Comparison of ENCODE assay signal across 1 cellular context in the genomic region with DNA sequence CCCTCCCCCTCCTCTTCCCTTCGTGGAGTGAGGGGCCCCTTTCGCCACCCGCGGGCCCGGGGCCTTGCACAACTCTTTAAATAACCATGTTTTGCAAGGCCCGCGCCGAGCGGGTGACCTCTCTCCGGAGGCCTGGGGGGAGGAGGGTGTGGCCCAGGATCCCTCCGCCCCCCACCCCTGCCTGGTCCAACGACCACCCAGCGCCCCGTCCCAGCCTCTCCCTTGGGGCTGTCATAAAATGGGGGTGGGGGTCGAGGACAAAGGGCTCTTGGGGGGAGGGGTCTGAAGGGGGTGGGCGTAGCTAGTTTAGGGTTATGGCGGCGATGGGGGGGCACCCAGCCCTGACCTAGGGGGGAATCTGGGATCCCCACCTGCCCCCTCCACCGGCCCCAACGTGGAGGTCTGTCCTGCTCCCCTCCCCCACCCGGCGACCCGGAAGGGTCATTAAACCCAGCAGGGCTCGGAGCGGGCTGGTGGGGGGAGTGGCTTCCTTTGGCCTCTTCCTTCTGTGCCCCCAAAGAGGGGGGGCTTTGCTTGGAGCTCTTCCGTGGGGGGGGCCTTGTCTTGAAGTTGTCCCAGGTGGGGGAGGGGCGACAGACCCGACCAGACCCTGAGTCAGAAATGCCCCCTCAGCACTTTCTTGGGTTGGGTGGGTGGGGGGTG.
TF ChIP-seq lines count a peak whose summit lies in the region.

No MANE protein-coding gene starts in this region.

TF ChIP-seq in GM12878, 131 proteins besides CTCF, POLR2A, EP300 and RAD21:
- TF ChIP-seq DPF2 (IDR thresholded peaks at IDR 0.05): 0 out of 2 replicates have a peak, but pooled peaks have one; percentile 5
- TF ChIP-seq NR2F1 (conservative IDR thresholded peaks at IDR 0.05): 0 out of 2 replicates have a peak, but pooled peaks have one; percentile 26
- peak; percentile 50 for TF ChIP-seq NR2C1 (IDR thresholded peaks at IDR 0.05)
- TF ChIP-seq CHD2 (IDR thresholded peaks at IDR 0.05; ENCODE audit: borderline replicate concordance, low read depth, low read length): 0 out of 2 replicates have a peak, but pooled peaks have one; percentile 48
- no peak for TF ChIP-seq TBL1XR1 (IDR thresholded peaks at IDR 0.05; ENCODE audit: low read depth, low read length)
- no peak for TF ChIP-seq FOXK2 (IDR thresholded peaks at IDR 0.05)
